7 cellular contexts compared by ENCODE assay signal in genomic region chr3:196837819-196838420, GRCh38. TPM values are rescaled to one million over a fixed set of nuclear protein-coding genes. Genes with fewer than 3 reads are reported as not detected.
DNase-seq lines count a peak whose midpoint lies in the region; ATAC-seq and TF ChIP-seq lines count a peak whose summit lies in the region.

No MANE protein-coding gene starts in this region.

- intact Hi-C loops in Right ventricle myocardium superior (cut with DNase I) = no loop called here

- peak; percentile 65 for DNase-seq in Jurkat, Clone E6-1 (ENCODE audit: low read depth, low spot score)
- DNase-seq in SK-N-DZ (ENCODE audit: low spot score) (peak; percentile 49), Right ventricle myocardium superior (peak; percentile 62), renal cortical epithelial cell (ENCODE audit: low read depth) (peak; percentile 42)
- DNase-seq in activated naive CD4-positive, alpha-beta T cell (lab: John Stamatoyannopoulos, UW) = peak; percentile 5 to 57 (median 40)

- TF ChIP-seq POLR2A in GM18505 (IDR thresholded peaks at IDR 0.05; ENCODE audit: borderline replicate concordance, extremely low read depth, insufficient read depth, insufficient read length) = no peak

- peak; percentile 84 for TF ChIP-seq CTCF in GM12875 (IDR thresholded peaks at IDR 0.05; ENCODE audit: borderline replicate concordance, insufficient read depth, low read depth, low read length)

- no peak overlapping the region for H3K4me3 ChIP-seq in GM12875 (ENCODE audit: low read depth, low read length)
- no peak overlapping the region for H3K4me3 ChIP-seq in Jurkat, Clone E6-1 (ENCODE audit: low read length)

- ATAC-seq in Right ventricle myocardium superior (ENCODE audit: poor library complexity) (no peak), GM18505 (IDR thresholded peaks at IDR 0.05; ENCODE audit: unreplicated experiment) (no peak)

RNA-seq across cellular contexts. Expression of gene SENP5, which starts 29.8 kb away (rescaled TPM):
- polyA plus RNA-seq in Jurkat, Clone E6-1 (2012; ENCODE audit: insufficient read depth, insufficient read length) = 17.4 TPM
- 23.2 and 24.0 TPM in 2 replicates for polyA plus RNA-seq in SK-N-DZ (2014; cell fraction: cytosol; rRNA removed)
- 29.6 and 31.8 TPM in 2 replicates for polyA plus RNA-seq in SK-N-DZ (2014; cell fraction: nucleus; rRNA removed)
- total RNA-seq in Right ventricle myocardium superior (18.0 TPM), renal cortical epithelial cell (33.0 and 36.6 TPM in 2 replicates)
